34 cellular contexts compared by ENCODE assay signal in genomic region chr1:15185617-15186016, GRCh38. TPM values are rescaled to one million over a fixed set of nuclear protein-coding genes. Genes with fewer than 3 reads are reported as not detected.
"Had no signal": no experiment of that assay in that cellular context is flagged by ENCODE, and none has a peak within 500 bp of the region (broad histone marks: within the 10 kb centered on the region; RNA-seq: fewer than 3 reads in every experiment).

No MANE protein-coding gene starts in this region.

- H3K4me1 Mint-ChIP-seq: activated CD4-positive, alpha-beta memory T cell treated with anti-CD3 and anti-CD28 coated beads, Interleukin-2, amount 10 ng/mL, durations not matched to agents 7 days and 5 days; activated CD8-positive, alpha-beta memory T cell treated with anti-CD3 and anti-CD28 coated beads, Interleukin-2, amount 10 ng/mL, durations not matched to agents 7 days and 5 days; activated naive CD8-positive, alpha-beta T cell treated with anti-CD3 and anti-CD28 coated beads, Interleukin-2, amount 50 U/mL, for 24 hours had no signal

- H3K4me3 ChIP-seq: breast epithelium had no signal

- H3K4me3 Mint-ChIP-seq: activated CD4-positive, alpha-beta memory T cell treated with anti-CD3 and anti-CD28 coated beads, Interleukin-2, amount 10 ng/mL, durations not matched to agents 7 days and 5 days; activated CD8-positive, alpha-beta memory T cell treated with anti-CD3 and anti-CD28 coated beads, Interleukin-2, amount 10 ng/mL, durations not matched to agents 7 days and 5 days; activated naive CD4-positive, alpha-beta T cell treated with anti-CD3 and anti-CD28 coated beads, Interleukin-2, amount 10 ng/mL, durations not matched to agents 7 days and 5 days; activated naive CD8-positive, alpha-beta T cell; activated naive CD8-positive, alpha-beta T cell treated with anti-CD3 and anti-CD28 coated beads, Interleukin-2, amount 50 U/mL, for 24 hours had no signal

- H3K36me3 Mint-ChIP-seq: activated CD8-positive, alpha-beta memory T cell treated with anti-CD3 and anti-CD28 coated beads, Interleukin-2, amount 10 ng/mL, durations not matched to agents 7 days and 5 days; activated naive CD4-positive, alpha-beta T cell treated with anti-CD3 and anti-CD28 coated beads, Interleukin-2, amount 10 ng/mL, durations not matched to agents 7 days and 5 days; activated naive CD8-positive, alpha-beta T cell had no signal

- H3K27me3 ChIP-seq: breast epithelium had no signal

- H3K27ac ChIP-seq: breast epithelium, VCaP had no signal

- H3K27ac Mint-ChIP-seq: activated CD4-positive, alpha-beta memory T cell treated with anti-CD3 and anti-CD28 coated beads, Interleukin-2, amount 10 ng/mL, durations not matched to agents 7 days and 5 days; activated CD8-positive, alpha-beta memory T cell treated with anti-CD3 and anti-CD28 coated beads, Interleukin-2, amount 10 ng/mL, durations not matched to agents 7 days and 5 days; activated naive CD4-positive, alpha-beta T cell treated with anti-CD3 and anti-CD28 coated beads, Interleukin-2, amount 10 ng/mL, durations not matched to agents 7 days and 5 days; activated naive CD8-positive, alpha-beta T cell; activated naive CD8-positive, alpha-beta T cell treated with anti-CD3 and anti-CD28 coated beads, Interleukin-2, amount 50 U/mL, for 24 hours had no signal

- ATAC-seq: activated CD8-positive, alpha-beta memory T cell treated with anti-CD3 and anti-CD28 coated beads, Interleukin-2, amount 10 ng/mL, durations not matched to agents 7 days and 5 days; activated naive CD8-positive, alpha-beta T cell treated with anti-CD3 and anti-CD28 coated beads, Interleukin-2, amount 50 U/mL, for 24 hours; Panc1; SK-N-SH treated with all-trans-retinoic acid at 6 μM for 48 hours had no signal

- H3K9me3 Mint-ChIP-seq: activated CD4-positive, alpha-beta memory T cell treated with anti-CD3 and anti-CD28 coated beads, Interleukin-2, amount 10 ng/mL, durations not matched to agents 7 days and 5 days; activated naive CD4-positive, alpha-beta T cell treated with anti-CD3 and anti-CD28 coated beads, Interleukin-2, amount 10 ng/mL, durations not matched to agents 7 days and 5 days; activated naive CD8-positive, alpha-beta T cell treated with anti-CD3 and anti-CD28 coated beads, Interleukin-2, amount 50 U/mL, for 24 hours had no signal

- H3K36me3 ChIP-seq: breast epithelium had no signal

- DNase-seq: activated CD4-positive, alpha-beta memory T cell treated with anti-CD3 and anti-CD28 coated beads, Interleukin-2, amount 10 ng/mL, durations not matched to agents 7 days and 5 days; activated CD4-positive, alpha-beta T cell treated with anti-CD3 and anti-CD28 coated beads for 1 hour; activated CD4-positive, alpha-beta T cell treated with anti-CD3 and anti-CD28 coated beads for 48 hours; activated CD4-positive, CD25-positive, alpha-beta regulatory T cell; activated CD8-positive, alpha-beta memory T cell treated with anti-CD3 and anti-CD28 coated beads for 24 hours; activated CD8-positive, alpha-beta memory T cell treated with anti-CD3 and anti-CD28 coated beads, Interleukin-2, amount 10 ng/mL, durations not matched to agents 7 days and 5 days; activated CD8-positive, alpha-beta memory T cell treated with anti-CD3 and anti-CD28 coated beads, Interleukin-2, amount 50 U/mL, for 48 hours; activated effector memory CD4-positive, alpha-beta T cell treated with Interleukin-2 at 50 U/mL for 16 hours; activated naive CD4-positive, alpha-beta T cell treated with anti-CD3 and anti-CD28 coated beads, Interleukin-2, amount 10 ng/mL, durations not matched to agents 7 days and 5 days; activated naive CD8-positive, alpha-beta T cell treated with anti-CD3 and anti-CD28 coated beads, Interleukin-2, amount 50 U/mL, for 24 hours; activated T-cell treated with anti-CD3 and anti-CD28 coated beads, Interleukin-2, amount 50 U/mL, for 48 hours; aorta; caudate nucleus; cerebellar nuclear complex; NCI-H1105; NCI-H1417 treated with DMSO at 0.1 percent for 48 hours; NCI-H187 treated with DMSO at 0.1 percent for 48 hours; NCI-H2081; NCI-H2171 treated with DMSO at 0.1 percent for 48 hours; NCI-H2227 treated with DMSO at 0.1 percent for 48 hours; NCI-H446 treated with DMSO at 0.1 percent for 48 hours; NCI-H524; NCI-H69; NCI-H82; RPMI8226; SHP77 treated with DMSO at 0.1 percent for 48 hours; T-helper 1 cell; T-helper 2 cell; T-helper 9 cell had no signal

- H3K9me3 ChIP-seq: breast epithelium had no signal

- H3K4me1 ChIP-seq: breast epithelium had no signal

RNA-seq across cellular contexts. Expression of gene TMEM51, which starts 32.1 kb away (rescaled TPM):
- total RNA-seq: activated CD4-positive, alpha-beta memory T cell treated with anti-CD3 and anti-CD28 coated beads, Interleukin-2, amount 10 ng/mL, durations not matched to agents 7 days and 5 days; activated CD8-positive, alpha-beta memory T cell treated with anti-CD3 and anti-CD28 coated beads, Interleukin-2, amount 10 ng/mL, durations not matched to agents 7 days and 5 days had no signal
